Comparison of ENCODE assay signal across 10 cellular contexts in genomic region chr4:113446019-113446418, GRCh38.
DNase-seq lines count a peak whose midpoint lies in the region; ATAC-seq, FAIRE-seq and TF ChIP-seq lines count a peak whose summit lies in the region.
"Had no signal": no experiment of that assay in that cellular context is flagged by ENCODE, and none has a peak within 500 bp of the region (broad histone marks: within the 10 kb centered on the region; RNA-seq: fewer than 3 reads in every experiment).

No MANE protein-coding gene starts in this region.

- no peaks in the 10 kb centered on the region for H3K36me3 ChIP-seq in heart right ventricle
- no peaks in the 10 kb centered on the region for H3K36me3 ChIP-seq in mucosa of descending colon (ENCODE audit: low read depth)

- peak overlapping the region; percentile 30 to 73 (median 67) for H3K27ac ChIP-seq in heart right ventricle

- intact Hi-C loops in heart right ventricle (cut with DNase I) (loop anchor here in 4 of 10 donors (5.0 to 10.0 kb wide), 4 partner anchors 51 to 319 kb away; partner anchors contain the start of gene CAMK2D (in 3 of the 4)), cardiac septum (cut with DNase I) (loop anchor here (5.0 kb wide), 1 partner anchor 316 kb away; the partner anchor contains the start of gene CAMK2D), mucosa of descending colon (cut with DNase I, micrococcal nuclease) (no loop called here)

- 89 to 92% methylated on average over 4 of the region's 4 CpGs for WGBS in heart right ventricle, 2 donors

- no peaks in the 10 kb centered on the region for H3K27me3 ChIP-seq in heart right ventricle

- H3K9me3 ChIP-seq in heart right ventricle (peaks cover 0 to 8% (median 5%) of the 10 kb centered on the region in 11 donors), mucosa of descending colon (no peaks in the 10 kb centered on the region)

- no peak overlapping the region for H3K4me3 ChIP-seq in heart right ventricle
- no peak overlapping the region for H3K4me3 ChIP-seq in mucosa of descending colon

- ATAC-seq in heart right ventricle (no peak), mucosa of descending colon (peak; percentile 15), GM21723 (IDR thresholded peaks at IDR 0.05; ENCODE audit: unreplicated experiment) (no peak)

- DNase-seq in heart right ventricle: no peak
- no peak for DNase-seq in cardiac septum (ENCODE audit: low spot score)
- DNase-seq in amniotic stem cell (lab: John Stamatoyannopoulos, UW): peak; percentile 30
- DNase-seq in mucosa of descending colon: no peak
- DNase-seq in urothelium cell line (ENCODE audit: low spot score): peak; percentile 64
- DNase-seq in COR-L47 (lab: John Stamatoyannopoulos, UW): no peak
- DNase-seq in AG08396 (ENCODE audit: low spot score): no peak
- DNase-seq: activated CD4-positive, CD25-positive, alpha-beta regulatory T cell treated with anti-CD3 and anti-CD28 coated beads, Interleukin-2, amount 50 U/mL, for 72 hours; glutamatergic neuron had no signal

- FAIRE-seq in urothelium cell line (lab: Jason Lieb, UNC): peak; percentile 94

- TF ChIP-seq CTCF in heart right ventricle (IDR thresholded peaks at IDR 0.05) (no peak), mucosa of descending colon (IDR thresholded peaks at IDR 0.05) (no peak)

- peaks cover 4 to 70% (median 42%) of the 10 kb centered on the region in 9 donors for H3K4me1 ChIP-seq in heart right ventricle
- no peaks in the 10 kb centered on the region for H3K4me1 ChIP-seq in mucosa of descending colon (ENCODE audit: low read depth)

Comparison
In these comparisons a context has a peak if more than half of its experiments do, and no peak if none do; other contexts are left out.
1. DNase-seq: peak in amniotic stem cell (single experiment) and urothelium cell line (single experiment); none in heart right ventricle (0 of 2), cardiac septum (single experiment), mucosa of descending colon (0 of 3), COR-L47 (single experiment) and AG08396 (single experiment).